8 cellular contexts compared by ENCODE assay signal in the genomic region with DNA sequence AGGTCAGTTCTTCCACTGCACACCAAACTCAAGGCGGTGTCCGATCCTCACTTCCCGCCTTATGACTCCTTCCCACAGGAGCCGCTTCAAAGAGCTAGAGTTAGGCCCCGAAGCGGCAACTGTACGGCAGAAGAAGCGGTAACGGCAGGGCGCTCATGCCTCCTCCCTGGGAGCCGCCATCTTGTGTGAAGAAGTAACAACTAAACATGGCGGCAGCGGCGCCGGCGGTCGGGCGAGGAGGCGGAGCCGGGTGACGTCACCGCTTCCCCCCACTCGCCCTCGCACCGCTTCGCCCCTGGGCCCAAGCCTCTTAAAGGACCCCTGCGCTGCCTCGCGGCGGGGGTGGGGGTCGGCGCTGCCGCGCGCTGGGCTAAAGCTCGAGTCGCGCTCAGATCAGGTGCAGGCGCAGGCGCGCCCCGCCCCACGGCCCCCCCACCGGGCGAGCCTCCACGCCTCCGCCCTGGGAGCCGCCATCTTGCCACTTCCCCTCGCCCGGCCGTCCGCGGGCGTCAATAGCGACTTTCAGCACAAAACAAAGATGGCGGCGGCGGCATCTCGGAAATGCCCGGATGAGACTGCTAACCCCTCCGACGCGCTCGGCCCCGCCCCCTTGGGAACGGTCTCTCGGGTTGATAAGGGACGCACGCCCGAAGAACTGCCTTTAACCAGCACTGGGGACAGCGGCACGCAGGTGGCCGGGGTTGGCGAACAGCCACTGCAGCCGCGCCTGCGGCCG. TPM values are rescaled to one million over a fixed set of nuclear protein-coding genes. Genes with fewer than 3 reads are reported as not detected.
DNase-seq lines count a peak whose midpoint lies in the region; ATAC-seq and TF ChIP-seq lines count a peak whose summit lies in the region.

TSS of gene HCFC1 (minus strand) at position 187 of the 736 bp plus-strand sequence. CDS start 978 bp downstream, outside the sequence.

- H3K27me3 Mint-ChIP-seq in CD4-positive, alpha-beta memory T cell = peaks cover 0 to 1% of the 10 kb centered on the region in 2 donors
- no peaks in the 10 kb centered on the region for H3K27me3 Mint-ChIP-seq in activated CD8-positive, alpha-beta memory T cell treated with anti-CD3 and anti-CD28 coated beads, Interleukin-2, amount 10 ng/mL, durations not matched to agents 7 days and 5 days
- no peaks in the 10 kb centered on the region for H3K27me3 Mint-ChIP-seq in endodermal cell (ENCODE audit: insufficient read depth)
- no peaks in the 10 kb centered on the region for H3K27me3 Mint-ChIP-seq in mesothelial cell of epicardium (ENCODE audit: low read depth)

- peaks cover 0 to 3% (median 0%) of the 10 kb centered on the region in 8 donors for H3K9me3 Mint-ChIP-seq in CD4-positive, alpha-beta memory T cell
- no peaks in the 10 kb centered on the region for H3K9me3 Mint-ChIP-seq in activated CD8-positive, alpha-beta memory T cell treated with anti-CD3 and anti-CD28 coated beads, Interleukin-2, amount 10 ng/mL, durations not matched to agents 7 days and 5 days (ENCODE audit: low read depth)
- H3K9me3 Mint-ChIP-seq in endodermal cell = no peaks in the 10 kb centered on the region
- no peaks in the 10 kb centered on the region for H3K9me3 Mint-ChIP-seq in mesothelial cell of epicardium

- H3K27me3 ChIP-seq in CD4-positive, alpha-beta memory T cell (ENCODE audit: insufficient read depth, low read length) = no peaks in the 10 kb centered on the region
- no peaks in the 10 kb centered on the region for H3K27me3 ChIP-seq in endodermal cell (ENCODE audit: control insufficient read depth, insufficient read depth, low read length, poor library complexity, severe bottlenecking)

- no peaks in the 10 kb centered on the region for H3K36me3 ChIP-seq in CD4-positive, alpha-beta memory T cell (ENCODE audit: insufficient read depth, low read length)
- H3K36me3 ChIP-seq in endodermal cell (ENCODE audit: control insufficient read depth, insufficient read depth, low read length) = peaks cover 13% of the 10 kb centered on the region

- H3K27ac ChIP-seq in CD4-positive, alpha-beta memory T cell (ENCODE audit: low read depth, low read length) = peak within 1 kb of the TSS; percentile 99
- peak within 1 kb of the TSS; percentile 99 for H3K27ac ChIP-seq in endodermal cell (ENCODE audit: low read depth, low read length)

- peaks cover 4 to 18% of the 10 kb centered on the region in 2 donors for H3K36me3 Mint-ChIP-seq in CD4-positive, alpha-beta memory T cell
- peaks cover 24% of the 10 kb centered on the region for H3K36me3 Mint-ChIP-seq in activated CD8-positive, alpha-beta memory T cell treated with anti-CD3 and anti-CD28 coated beads, Interleukin-2, amount 10 ng/mL, durations not matched to agents 7 days and 5 days
- H3K36me3 Mint-ChIP-seq in endodermal cell (ENCODE audit: low read depth) (peaks cover 13% of the 10 kb centered on the region), mesothelial cell of epicardium (no peaks in the 10 kb centered on the region)

- H3K4me1 Mint-ChIP-seq in CD4-positive, alpha-beta memory T cell = peaks cover 20 to 52% (median 40%) of the 10 kb centered on the region in 4 donors
- H3K4me1 Mint-ChIP-seq in activated CD8-positive, alpha-beta memory T cell treated with anti-CD3 and anti-CD28 coated beads, Interleukin-2, amount 10 ng/mL, durations not matched to agents 7 days and 5 days = peaks cover 29% of the 10 kb centered on the region
- H3K4me1 Mint-ChIP-seq in endodermal cell (peaks cover 38% of the 10 kb centered on the region), mesothelial cell of epicardium (peaks cover 53% of the 10 kb centered on the region)

- H3K4me1 ChIP-seq in CD4-positive, alpha-beta memory T cell (ENCODE audit: insufficient read depth, low read length) = peaks cover 40% of the 10 kb centered on the region
- H3K4me1 ChIP-seq in endodermal cell (ENCODE audit: control insufficient read depth, insufficient read depth, low read length) = peaks cover 9% of the 10 kb centered on the region

- intact Hi-C loops in CD4-positive, alpha-beta memory T cell (cut with micrococcal nuclease) = loop anchor here (1.0 to 10.0 kb wide), 6 partner anchors 10 to 403 kb away; partner anchors contain the start of genes ARHGAP4, EMD, FLNA and IDH3G

- peak; percentile 93 to 98 (median 96) for DNase-seq in CD4-positive, alpha-beta memory T cell
- DNase-seq in HPDE6-E6E7 (ENCODE audit: extremely low spot score) (peak; percentile 90), NOMO-1 (lab: John Stamatoyannopoulos, UW; ENCODE audit: unreplicated experiment in 2 of 2) (peak; percentile 89 to 95), endodermal cell (peak; percentile 95), mesothelial cell of epicardium (ENCODE audit: low spot score in 2 of 2, unreplicated experiment in 2 of 2) (peak; percentile 94 to 97)
- DNase-seq in activated CD8-positive, alpha-beta memory T cell treated with anti-CD3 and anti-CD28 coated beads, Interleukin-2, amount 10 ng/mL, durations not matched to agents 7 days and 5 days = peak; percentile 94
- DNase-seq in stimulated activated CD8-positive, alpha-beta memory T cell treated with anti-CD3 and anti-CD28 coated beads, Interleukin-15, amount 100 ng/mL, for 48 hours (ENCODE audit: low read depth in 2 of 2) = peak; percentile 79 to 89

- H3K4me3 Mint-ChIP-seq in CD4-positive, alpha-beta memory T cell = peak within 1 kb of the TSS; percentile 100
- peak within 1 kb of the TSS; percentile 95 for H3K4me3 Mint-ChIP-seq in activated CD8-positive, alpha-beta memory T cell treated with anti-CD3 and anti-CD28 coated beads, Interleukin-2, amount 10 ng/mL, durations not matched to agents 7 days and 5 days
- peak within 1 kb of the TSS; percentile 96 for H3K4me3 Mint-ChIP-seq in endodermal cell
- peak within 1 kb of the TSS; percentile 100 for H3K4me3 Mint-ChIP-seq in mesothelial cell of epicardium

- TF ChIP-seq CTCF in endodermal cell (conservative IDR thresholded peaks at IDR 0.05) = no peak
- TF ChIP-seq CTCF in mesothelial cell of epicardium (IDR thresholded peaks at IDR 0.05; ENCODE audit: unreplicated experiment) = no peak

- H3K9ac ChIP-seq in endodermal cell (ENCODE audit: extremely low read depth, low read length, poor library complexity, severe bottlenecking) = peak within 1 kb of the TSS; percentile 99

- 0% methylated on average over 10 to 77 of the region's 78 CpGs for WGBS in endodermal cell (ENCODE audit: insufficient coverage in 1 of 2, insufficient read length in 1 of 2), 2 experiments

- H3K9me3 ChIP-seq in CD4-positive, alpha-beta memory T cell (ENCODE audit: control insufficient read depth in 1 of 2, low read length in 2 of 2) = no peaks in the 10 kb centered on the region
- no peaks in the 10 kb centered on the region for H3K9me3 ChIP-seq in endodermal cell (ENCODE audit: control insufficient read depth, low read length)

- H3K27ac Mint-ChIP-seq in CD4-positive, alpha-beta memory T cell = peak within 1 kb of the TSS; percentile 97 to 100 (median 100)
- peak within 1 kb of the TSS; percentile 100 for H3K27ac Mint-ChIP-seq in activated CD8-positive, alpha-beta memory T cell treated with anti-CD3 and anti-CD28 coated beads, Interleukin-2, amount 10 ng/mL, durations not matched to agents 7 days and 5 days
- H3K27ac Mint-ChIP-seq in endodermal cell = peak within 1 kb of the TSS; percentile 100
- peak within 1 kb of the TSS; percentile 100 for H3K27ac Mint-ChIP-seq in mesothelial cell of epicardium

- CTCF ChIA-PET in CD4-positive, alpha-beta memory T cell (lab: Charles Lee; ENCODE audit: partially characterized antibody) = interaction anchor here (0.8 to 6.1 kb wide), 7 partner anchors 9 to 402 kb away, joined by 3 to 31 read pairs (median 3); no protein-coding TSS in a partner anchor
- CTCF ChIA-PET in activated CD8-positive, alpha-beta memory T cell treated with anti-CD3 and anti-CD28 coated beads, Interleukin-2, amount 10 ng/mL, durations not matched to agents 7 days and 5 days (lab: Charles Lee) = interaction anchor here (1.3 to 5.7 kb wide), 6 partner anchors 9 to 427 kb away, joined by 3 to 49 read pairs (median 4); partner anchors contain the start of genes ARHGAP4 and RPL10

- POLR2A ChIA-PET in CD4-positive, alpha-beta memory T cell (lab: Charles Lee; ENCODE audit: partially characterized antibody) = interaction anchor here (0.6 to 10.3 kb wide), 25 partner anchors 9 to 1013 kb away, joined by 3 to 176 read pairs (median 7); partner anchors contain the start of genes ARHGAP4, EMD, IDH3G and IRAK1

- ATAC-seq in GM19463 (IDR thresholded peaks at IDR 0.05; ENCODE audit: unreplicated experiment) = peak; percentile 29
- peak; percentile 41 for ATAC-seq in activated CD8-positive, alpha-beta memory T cell treated with anti-CD3 and anti-CD28 coated beads, Interleukin-2, amount 10 ng/mL, durations not matched to agents 7 days and 5 days

- peak within 1 kb of the TSS; percentile 61 to 90 for H3K4me3 ChIP-seq in CD4-positive, alpha-beta memory T cell (ENCODE audit: low read length in 2 of 2)
- peak within 1 kb of the TSS; percentile 89 for H3K4me3 ChIP-seq in endodermal cell (ENCODE audit: low read length)

RNA-seq across cellular contexts. Expression of gene HCFC1, which starts in this region (rescaled TPM):
- total RNA-seq in CD4-positive, alpha-beta memory T cell = 10 to 100 TPM; 52.6 to 53.4 TPM
- polyA plus RNA-seq in CD4-positive, alpha-beta memory T cell = 10 to 100 TPM in 1 of 2 donors, 1 to 10 TPM in 1; 1.6 to 14.9 TPM
- 100 to 1,000 TPM; 136 to 138 TPM for total RNA-seq in activated CD8-positive, alpha-beta memory T cell treated with anti-CD3 and anti-CD28 coated beads, Interleukin-2, amount 10 ng/mL, durations not matched to agents 7 days and 5 days
- total RNA-seq in endodermal cell = 100 to 1,000 TPM in 1 of 2 donors, 10 to 100 TPM in 1; 93.4 to 112 TPM
- polyA plus RNA-seq in endodermal cell (2013, experiment 1 of 2) = 60.4 TPM
- polyA plus RNA-seq in endodermal cell (2013, experiment 2 of 2) = 63.4 TPM
- total RNA-seq in mesothelial cell of epicardium = 96.3 to 99.9 TPM (median 98.5 TPM) in 3 replicates

Comparison
In these comparisons a context has a peak if more than half of its experiments do, and no peak if none do; other contexts are left out.
1. Peak in every context shown above with its lines: DNase-seq, ATAC-seq, H3K4me3 ChIP-seq and H3K27ac ChIP-seq.